ENCODE assay signal across 13 cellular contexts in genomic region chr11:85123752-85124231, GRCh38.
DNase-seq lines count a peak whose midpoint lies in the region; ATAC-seq and TF ChIP-seq lines count a peak whose summit lies in the region.
"Had no signal": no experiment of that assay in that cellular context is flagged by ENCODE, and none has a peak within 500 bp of the region (broad histone marks: within the 10 kb centered on the region; RNA-seq: fewer than 3 reads in every experiment).

No MANE protein-coding gene starts in this region.

- peaks cover 4% of the 10 kb centered on the region for H3K27me3 Mint-ChIP-seq in chondrocyte (ENCODE audit: low read depth)

- in situ Hi-C loops in GM13976 (cut with MboI; ENCODE audit: low sequenced_read_pairs, unreplicated experiment): no loop called here

- H3K4me3 Mint-ChIP-seq in chondrocyte (ENCODE audit: unreplicated experiment): no peak overlapping the region
- H3K4me3 Mint-ChIP-seq: endodermal cell had no signal

- peak; percentile 65 for DNase-seq in GM13976 (ENCODE audit: low spot score)
- peak; percentile 67 for DNase-seq in SIG-M5 treated with dmso at 0.1 percent for 504 hours (lab: John Stamatoyannopoulos, UW; ENCODE audit: unreplicated experiment)
- no peak for DNase-seq in chondrocyte (ENCODE audit: low spot score)
- no peak for DNase-seq in T-helper 2 cell
- DNase-seq in anterior cingulate cortex (lab: John Stamatoyannopoulos, UW): no peak
- DNase-seq in epidermal melanocyte (ENCODE audit: insufficient read length, low spot score): no peak
- DNase-seq: activated naive CD4-positive, alpha-beta T cell treated with anti-CD3 and anti-CD28 coated beads, Interleukin-2, amount 50 U/mL, for 16 hours; endodermal cell; left cardiac atrium; testis had no signal

- ATAC-seq in GM21360 (IDR thresholded peaks at IDR 0.05; ENCODE audit: unreplicated experiment) (peak; percentile 97), HG03097 (IDR thresholded peaks at IDR 0.05; ENCODE audit: low FRiP score, unreplicated experiment) (peak; percentile 82)
- ATAC-seq: HCT116, left cardiac atrium had no signal

- TF ChIP-seq CTCF in GM13976 (IDR thresholded peaks at IDR 0.05; ENCODE audit: borderline replicate concordance, control extremely low read depth, extremely low read depth, insufficient read depth, missing control alignments): no peak
- TF ChIP-seq CTCF in chondrocyte (IDR thresholded peaks at IDR 0.05): no peak

- H3K4me1 Mint-ChIP-seq in chondrocyte (ENCODE audit: low read depth): no peaks in the 10 kb centered on the region

- H3K36me3 Mint-ChIP-seq in chondrocyte (ENCODE audit: low read depth): no peaks in the 10 kb centered on the region

- H3K9me3 Mint-ChIP-seq in chondrocyte (ENCODE audit: low read depth): peaks cover 2% of the 10 kb centered on the region

- no peak overlapping the region for H3K27ac Mint-ChIP-seq in chondrocyte (ENCODE audit: unreplicated experiment)
- H3K27ac Mint-ChIP-seq: endodermal cell had no signal

Comparison
In these comparisons a context has a peak if more than half of its experiments do, and no peak if none do; other contexts are left out.
1. DNase-seq: peak in GM13976 (single experiment) and SIG-M5 treated with dmso at 0.1 percent for 504 hours (single experiment); none in chondrocyte (single experiment), T-helper 2 cell (0 of 5), anterior cingulate cortex (0 of 58) and epidermal melanocyte (single experiment).